Comparison of ENCODE assay signal across 27 cellular contexts in genomic region chr11:133302056-133302455, GRCh38.
"Had no signal": no experiment of that assay in that cellular context is flagged by ENCODE, and none has a peak within 500 bp of the region (broad histone marks: within the 10 kb centered on the region; RNA-seq: fewer than 3 reads in every experiment).

No MANE protein-coding gene starts in this region.

- H3K36me3 Mint-ChIP-seq: natural killer cell treated with Interleukin-12 subunit alpha and Interleukin-12 subunit beta and Interleukin-15 and Interleukin-18, amount 100 ng/mL, for 72 hours; neural progenitor cell; stimulated activated effector memory CD8-positive, alpha-beta T cell treated with anti-CD3 and anti-CD28 coated beads, Interleukin-12 subunit alpha, Interleukin-12 subunit beta, amount 100 ng/mL, for 72 hours; stimulated activated naive B cell treated with anti-CD40 and anti-IgM and Interleukin-4, amounts not matched to agents 10 μg/mL and 1 μg/mL and 100 μg/mL, for 72 hours had no signal

- H3K9ac ChIP-seq: neural progenitor cell, parathyroid adenoma had no signal

- H3K9me3 Mint-ChIP-seq: neural progenitor cell had no signal

- H3K4me1 ChIP-seq: neural progenitor cell, parathyroid adenoma, psoas muscle, right lobe of liver, sigmoid colon, stomach, thyroid gland, tibial nerve, upper lobe of left lung, vagina had no signal

- H3K9me3 ChIP-seq: ovary, psoas muscle, right lobe of liver, sigmoid colon, stomach, thoracic aorta, thyroid gland, tibial nerve, upper lobe of left lung, vagina had no signal

- H3K79me2 ChIP-seq: parathyroid adenoma had no signal

- H3K36me3 ChIP-seq: neural progenitor cell, ovary, right lobe of liver, sigmoid colon, stomach, thoracic aorta, thyroid gland, tibial nerve, upper lobe of left lung, vagina had no signal

- H3K4me1 Mint-ChIP-seq: neural progenitor cell; stimulated activated effector memory CD8-positive, alpha-beta T cell treated with anti-CD3 and anti-CD28 coated beads, Interleukin-12 subunit alpha, Interleukin-12 subunit beta, amount 100 ng/mL, for 72 hours; stimulated activated naive B cell treated with anti-CD40 and anti-IgM and Interleukin-4, amounts not matched to agents 10 μg/mL and 1 μg/mL and 100 μg/mL, for 72 hours had no signal

- H3K27ac ChIP-seq: neural progenitor cell, ovary, parathyroid adenoma, psoas muscle, right lobe of liver, sigmoid colon, stomach, thoracic aorta, thyroid gland, tibial nerve, upper lobe of left lung, vagina had no signal

- H3K4me3 Mint-ChIP-seq: natural killer cell treated with Interleukin-12 subunit alpha and Interleukin-12 subunit beta and Interleukin-15 and Interleukin-18, amount 100 ng/mL, for 72 hours; neural progenitor cell; stimulated activated effector memory CD8-positive, alpha-beta T cell treated with anti-CD3 and anti-CD28 coated beads, Interleukin-12 subunit alpha, Interleukin-12 subunit beta, amount 100 ng/mL, for 72 hours; stimulated activated naive B cell treated with anti-CD40 and anti-IgM and Interleukin-4, amounts not matched to agents 10 μg/mL and 1 μg/mL and 100 μg/mL, for 72 hours; stimulated activated naive CD8-positive, alpha-beta T cell treated with anti-CD3 and anti-CD28 coated beads, Interleukin-15, Interleukin-2, amounts not matched to agents 100 ng/mL and 50 ng/mL, for 24 hours had no signal

- H3K4me2 ChIP-seq: neural progenitor cell had no signal

- DNase-seq: occipital lobe; ovary; posterior cingulate gyrus; psoas muscle; right cardiac atrium; right lobe of liver; sigmoid colon; small intestine; stimulated activated CD4-positive, alpha-beta T cell treated with anti-CD3 and anti-CD28 coated beads, Interleukin-15, amount 100 ng/mL, for 24 hours; stimulated activated CD4-positive, alpha-beta T cell treated with anti-CD3 and anti-CD28 coated beads, Interleukin-2, amount 100 ng/mL, for 24 hours; stimulated activated CD4-positive, alpha-beta T cell treated with anti-CD3 and anti-CD28 coated beads, Interleukin-2, amount 100 ng/mL, for 48 hours; stimulated activated CD4-positive, alpha-beta T cell treated with anti-CD3 and anti-CD28 coated beads, Interleukin-4, amount 100 ng/mL, for 24 hours; stimulated activated naive B cell treated with anti-CD40 and anti-IgM and Interleukin-4, amounts not matched to agents 10 μg/mL and 1 μg/mL and 100 μg/mL, for 72 hours; stimulated activated naive CD4-positive, alpha-beta T cell treated with Interleukin-2 at 50 U/mL for 16 hours; stomach; thyroid gland; trophoblast cell; upper lobe of left lung had no signal

- H3K27me3 Mint-ChIP-seq: natural killer cell treated with Interleukin-12 subunit alpha and Interleukin-12 subunit beta and Interleukin-15 and Interleukin-18, amount 100 ng/mL, for 72 hours; stimulated activated naive B cell treated with anti-CD40 and anti-IgM and Interleukin-4, amounts not matched to agents 10 μg/mL and 1 μg/mL and 100 μg/mL, for 72 hours had no signal

- H3K4me3 ChIP-seq: neural progenitor cell, ovary, psoas muscle, right lobe of liver, sigmoid colon, stomach, thoracic aorta, thyroid gland, tibial nerve, upper lobe of left lung, vagina had no signal

- H3K27me3 ChIP-seq: neural progenitor cell, ovary, right lobe of liver, stomach, thyroid gland, tibial nerve, upper lobe of left lung, vagina had no signal

- H2AFZ ChIP-seq: neural progenitor cell, parathyroid adenoma had no signal

- H3K27ac Mint-ChIP-seq: natural killer cell treated with Interleukin-12 subunit alpha and Interleukin-12 subunit beta and Interleukin-15 and Interleukin-18, amount 100 ng/mL, for 72 hours; neural progenitor cell; progenitor cell of endocrine pancreas; stimulated activated effector memory CD8-positive, alpha-beta T cell treated with anti-CD3 and anti-CD28 coated beads, Interleukin-12 subunit alpha, Interleukin-12 subunit beta, amount 100 ng/mL, for 72 hours; stimulated activated naive B cell treated with anti-CD40 and anti-IgM and Interleukin-4, amounts not matched to agents 10 μg/mL and 1 μg/mL and 100 μg/mL, for 72 hours; stimulated activated naive CD8-positive, alpha-beta T cell treated with anti-CD3 and anti-CD28 coated beads, Interleukin-15, Interleukin-2, amounts not matched to agents 100 ng/mL and 50 ng/mL, for 24 hours had no signal

- ATAC-seq: natural killer cell treated with Interleukin-12 subunit alpha and Interleukin-12 subunit beta and Interleukin-15 and Interleukin-18, amount 100 ng/mL, for 72 hours; psoas muscle; right cardiac atrium; right lobe of liver; stimulated activated effector memory CD8-positive, alpha-beta T cell treated with anti-CD3 and anti-CD28 coated beads, Interleukin-12 subunit alpha, Interleukin-12 subunit beta, amount 100 ng/mL, for 72 hours; stimulated activated naive B cell treated with anti-CD40 and anti-IgM and Interleukin-4, amounts not matched to agents 10 μg/mL and 1 μg/mL and 100 μg/mL, for 72 hours had no signal
